26 cellular contexts compared by ENCODE assay signal in the genomic region with DNA sequence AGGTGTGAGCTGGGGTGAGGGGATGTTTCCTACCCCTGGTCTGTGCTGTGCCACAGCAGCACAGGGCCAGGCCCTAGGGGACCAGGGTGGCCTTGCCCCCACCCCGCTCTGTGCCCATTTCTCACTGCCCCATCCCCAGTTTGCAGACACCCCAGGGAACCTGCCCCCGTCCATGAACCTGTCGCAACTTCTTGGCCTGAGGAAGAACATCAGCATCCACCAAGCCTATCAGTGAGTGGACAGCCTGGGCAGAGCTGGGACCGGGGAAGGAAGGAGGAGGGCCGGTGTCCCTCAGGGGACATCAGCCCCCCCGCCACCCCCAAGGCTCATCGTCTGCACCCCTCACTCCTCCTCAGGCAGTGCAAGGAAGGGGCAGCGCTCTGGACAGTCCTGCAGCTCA. TPM values are rescaled to one million over a fixed set of nuclear protein-coding genes. Genes with fewer than 3 reads are reported as not detected.
DNase-seq lines count a peak whose midpoint lies in the region; ATAC-seq and TF ChIP-seq lines count a peak whose summit lies in the region.
"Had no signal": no experiment of that assay in that cellular context is flagged by ENCODE, and none has a peak within 500 bp of the region (broad histone marks: within the 10 kb centered on the region; RNA-seq: fewer than 3 reads in every experiment).

No MANE protein-coding gene starts in this region.

- POLR2A ChIA-PET in MCF 10A (lab: Yijun Ruan, JAX) = interaction anchor here (1.1 kb wide), 1 partner anchor 64 kb away, joined by 3 read pairs; no protein-coding TSS in a partner anchor

- TF ChIP-seq POLR2A in breast epithelium (IDR thresholded peaks at IDR 0.05) = no peak
- no peak for TF ChIP-seq POLR2A in erythroblast (IDR thresholded peaks at IDR 0.05; ENCODE audit: low read length)

- H3K9me3 Mint-ChIP-seq in MCF 10A (ENCODE audit: unreplicated experiment) = no peaks in the 10 kb centered on the region
- no peaks in the 10 kb centered on the region for H3K9me3 Mint-ChIP-seq in stimulated activated naive CD8-positive, alpha-beta T cell treated with anti-CD3 and anti-CD28 coated beads, Interleukin-15, amount 100 ng/mL, for 72 hours
- H3K9me3 Mint-ChIP-seq: CD4-positive, CD25-positive, alpha-beta regulatory T cell; CD8-positive, alpha-beta memory T cell had no signal

- H3K4me1 ChIP-seq in breast epithelium = no peaks in the 10 kb centered on the region
- H3K4me1 ChIP-seq in mucosa of descending colon (ENCODE audit: low read depth) = peaks cover 1% of the 10 kb centered on the region
- H3K4me1 ChIP-seq: A549 had no signal

- peaks cover 19% of the 10 kb centered on the region for H3K4me1 Mint-ChIP-seq in MCF 10A (ENCODE audit: insufficient read depth, unreplicated experiment)
- H3K4me1 Mint-ChIP-seq in stimulated activated naive CD8-positive, alpha-beta T cell treated with anti-CD3 and anti-CD28 coated beads, Interleukin-15, amount 100 ng/mL, for 72 hours = no peaks in the 10 kb centered on the region
- H3K4me1 Mint-ChIP-seq: B cell; CD14-positive monocyte; CD4-positive, alpha-beta memory T cell; CD4-positive, CD25-positive, alpha-beta regulatory T cell; CD8-positive, alpha-beta memory T cell had no signal

- CTCF ChIA-PET in MCF 10A (lab: Yijun Ruan, JAX) = interaction anchor here (1.1 to 4.5 kb wide), 3 partner anchors 34 to 50 kb away, joined by 3 to 27 read pairs (median 9); no protein-coding TSS in a partner anchor

- no peaks in the 10 kb centered on the region for H3K27me3 Mint-ChIP-seq in MCF 10A (ENCODE audit: insufficient read depth, unreplicated experiment)
- no peaks in the 10 kb centered on the region for H3K27me3 Mint-ChIP-seq in stimulated activated naive CD8-positive, alpha-beta T cell treated with anti-CD3 and anti-CD28 coated beads, Interleukin-15, amount 100 ng/mL, for 72 hours
- H3K27me3 Mint-ChIP-seq: B cell; CD4-positive, alpha-beta memory T cell; CD4-positive, CD25-positive, alpha-beta regulatory T cell; CD8-positive, alpha-beta memory T cell had no signal

- H3K27ac Mint-ChIP-seq in MCF 10A (ENCODE audit: low read depth, unreplicated experiment) = peak overlapping the region; percentile 63
- H3K27ac Mint-ChIP-seq in stimulated activated naive CD8-positive, alpha-beta T cell treated with anti-CD3 and anti-CD28 coated beads, Interleukin-15, amount 100 ng/mL, for 72 hours = no peak overlapping the region
- H3K27ac Mint-ChIP-seq: B cell; CD14-positive monocyte; CD8-positive, alpha-beta memory T cell had no signal

- no peak overlapping the region for H3K4me3 ChIP-seq in breast epithelium
- H3K4me3 ChIP-seq in mucosa of descending colon = no peak overlapping the region
- H3K4me3 ChIP-seq: A549; BLaER1 treated with 17β-estradiol and CSF1 and Interleukin-3, amounts not matched to agents 10 nM and 100 nM; GM12878 had no signal

- no peaks in the 10 kb centered on the region for H3K9me3 ChIP-seq in breast epithelium
- H3K9me3 ChIP-seq in mucosa of descending colon = no peaks in the 10 kb centered on the region
- H3K9me3 ChIP-seq: BLaER1 treated with 17β-estradiol and CSF1 and Interleukin-3, amounts not matched to agents 10 nM and 100 nM had no signal

- H3K27me3 ChIP-seq in breast epithelium = no peaks in the 10 kb centered on the region
- H3K27me3 ChIP-seq: BLaER1 treated with 17β-estradiol and CSF1 and Interleukin-3, amounts not matched to agents 10 nM and 100 nM had no signal

- intact Hi-C loops in MCF 10A (cut with micrococcal nuclease) = no loop called here
- intact Hi-C loops in breast epithelium (cut with DNase I; ENCODE audit: low total_unique reads) = no loop called here
- intact Hi-C loops in mucosa of descending colon (cut with DNase I, micrococcal nuclease) = no loop called here

- no TSS peak for BruUV-seq in MCF 10A (replicated peaks; lab: Mats Ljungman, UMichigan)

- H3K4me3 Mint-ChIP-seq in MCF 10A (ENCODE audit: unreplicated experiment) = no peak overlapping the region
- H3K4me3 Mint-ChIP-seq in stimulated activated naive CD8-positive, alpha-beta T cell treated with anti-CD3 and anti-CD28 coated beads, Interleukin-15, amount 100 ng/mL, for 72 hours = no peak overlapping the region
- H3K4me3 Mint-ChIP-seq: B cell; CD14-positive monocyte; CD4-positive, alpha-beta memory T cell; CD4-positive, CD25-positive, alpha-beta regulatory T cell; CD8-positive, alpha-beta memory T cell had no signal

- TF ChIP-seq CTCF in MCF 10A (IDR thresholded peaks at IDR 0.05; ENCODE audit: unreplicated experiment) (no peak), breast epithelium (IDR thresholded peaks at IDR 0.05) (no peak), mucosa of descending colon (IDR thresholded peaks at IDR 0.05) (no peak)

- DNase-seq in MCF 10A (ENCODE audit: unreplicated experiment) (no peak), breast epithelium (ENCODE audit: low spot score in 2 of 2) (no peak), mucosa of descending colon (peak in 2 of 3 donors; percentile 16 to 19), erythroblast (lab: John Stamatoyannopoulos, UW) (no peak)
- DNase-seq in stimulated activated naive CD8-positive, alpha-beta T cell treated with anti-CD3 and anti-CD28 coated beads, Interleukin-15, amount 100 ng/mL, for 72 hours = no peak
- DNase-seq in stimulated activated naive CD8-positive, alpha-beta T cell treated with anti-CD3 and anti-CD28 coated beads, Interleukin-15, Interleukin-2, amounts not matched to agents 100 U/mL and 50 U/mL, for 24 hours = no peak
- DNase-seq: AML-193; CD4-positive, alpha-beta memory T cell; CD4-positive, CD25-positive, alpha-beta regulatory T cell; CD8-positive, alpha-beta memory T cell; COR-L47; DMS 273 treated with DMSO at 0.1 percent for 48 hours; DMS153; DMS53; DMS79; DND-41; EL; GDM1 had no signal

- ATAC-seq in stimulated activated naive CD8-positive, alpha-beta T cell treated with anti-CD3 and anti-CD28 coated beads, Interleukin-15, amount 100 ng/mL, for 72 hours = peak; percentile 33
- no peak for ATAC-seq in stimulated activated naive CD8-positive, alpha-beta T cell treated with anti-CD3 and anti-CD28 coated beads, Interleukin-15, Interleukin-2, amounts not matched to agents 100 U/mL and 50 U/mL, for 24 hours
- ATAC-seq in mucosa of descending colon = no peak
- no peak for ATAC-seq in GM18907 (IDR thresholded peaks at IDR 0.05; ENCODE audit: unreplicated experiment)
- ATAC-seq: A549, GM12878 had no signal

- H3K36me3 Mint-ChIP-seq in MCF 10A (ENCODE audit: insufficient read depth, unreplicated experiment) = no peaks in the 10 kb centered on the region
- H3K36me3 Mint-ChIP-seq: CD14-positive monocyte; CD4-positive, alpha-beta memory T cell; CD4-positive, CD25-positive, alpha-beta regulatory T cell had no signal

- no peak overlapping the region for H3K27ac ChIP-seq in breast epithelium
- H3K27ac ChIP-seq: 22Rv1; A549; BLaER1 treated with 17β-estradiol and CSF1 and Interleukin-3, amounts not matched to agents 10 nM and 100 nM had no signal

- H3K36me3 ChIP-seq in breast epithelium (no peaks in the 10 kb centered on the region), mucosa of descending colon (ENCODE audit: low read depth) (no peaks in the 10 kb centered on the region)
- H3K36me3 ChIP-seq: BLaER1 treated with 17β-estradiol and CSF1 and Interleukin-3, amounts not matched to agents 10 nM and 100 nM had no signal

RNA-seq across cellular contexts. Expression of gene PROM2, which starts 7.5 kb away (rescaled TPM):
- 2.6 and 2.8 TPM in 2 replicates for total RNA-seq in MCF 10A (2022)
- total RNA-seq in breast epithelium = 10 to 100 TPM in 2 of 3 donors, 1 to 10 TPM in 1; 1.4 to 48.8 (median 47.7) TPM
- total RNA-seq in mucosa of descending colon = 10 to 100 TPM; 24.4 to 44.0 (median 35.8) TPM
- total RNA-seq: GM12878 had no signal

RNA-seq across cellular contexts. Expression of gene KCNIP3, which starts 15.4 kb away (rescaled TPM):
- total RNA-seq in MCF 10A (2022) (9.5 and 15.6 TPM in 2 replicates), breast epithelium (10 to 100 TPM; 14.4 to 30.1 (median 15.1) TPM), mucosa of descending colon (10 to 100 TPM in 1 of 3 donors, 1 to 10 TPM in 2; 3.0 to 12.5 (median 4.1) TPM)
- total RNA-seq: B cell; CD4-positive, alpha-beta memory T cell; CD4-positive, CD25-positive, alpha-beta regulatory T cell; CD8-positive, alpha-beta memory T cell; G401; GM12878 had no signal

Comparison
In these comparisons a context has a peak if more than half of its experiments do, and no peak if none do; other contexts are left out.
1. DNase-seq: peak in mucosa of descending colon (2 of 3); none in MCF 10A (single experiment), breast epithelium (0 of 2), stimulated activated naive CD8-positive, alpha-beta T cell treated with anti-CD3 and anti-CD28 coated beads, Interleukin-15, amount 100 ng/mL, for 72 hours (0 of 2), stimulated activated naive CD8-positive, alpha-beta T cell treated with anti-CD3 and anti-CD28 coated beads, Interleukin-15, Interleukin-2, amounts not matched to agents 100 U/mL and 50 U/mL, for 24 hours (single experiment) and erythroblast (0 of 2).